ENCODE assay signal across 1 cellular context in the genomic region with DNA sequence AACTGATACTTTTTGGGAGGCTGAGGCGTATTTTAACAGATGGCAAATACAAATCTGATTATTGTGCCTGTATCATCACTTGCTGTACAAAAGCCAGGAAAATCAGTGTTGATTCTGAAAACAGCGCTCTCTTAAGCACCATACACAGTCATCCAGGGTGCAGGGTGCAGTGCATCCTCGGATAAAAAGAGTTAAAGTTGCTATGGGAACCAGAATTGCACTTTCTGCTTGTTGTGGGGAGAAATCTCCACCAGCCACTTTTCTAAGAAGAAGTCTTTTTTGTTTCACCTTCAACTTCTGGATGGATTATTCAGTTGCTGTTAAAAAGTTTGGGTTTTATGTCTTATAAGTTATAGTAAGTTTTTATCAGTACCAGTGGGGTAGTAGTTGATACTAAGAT.
TF ChIP-seq lines count a peak whose summit lies in the region.

No MANE protein-coding gene starts in this region.

TF ChIP-seq in HepG2, 621 proteins besides CTCF, POLR2A, EP300 and RAD21:
- TF ChIP-seq RNF2 (conservative IDR thresholded peaks at IDR 0.05; ENCODE audit: low read depth) (no peak), RFX3 (CRISPR knock-in tag; IDR thresholded peaks at IDR 0.05) (peak; percentile 43; the same call in 1 of the 2 replicates), ZNF652 (CRISPR knock-in tag; IDR thresholded peaks at IDR 0.05; ENCODE audit: borderline replicate concordance, low read depth) (peak; percentile 70; the same call in 1 of the 2 replicates)
